ENCODE assay signal across 11 cellular contexts in the genomic region with DNA sequence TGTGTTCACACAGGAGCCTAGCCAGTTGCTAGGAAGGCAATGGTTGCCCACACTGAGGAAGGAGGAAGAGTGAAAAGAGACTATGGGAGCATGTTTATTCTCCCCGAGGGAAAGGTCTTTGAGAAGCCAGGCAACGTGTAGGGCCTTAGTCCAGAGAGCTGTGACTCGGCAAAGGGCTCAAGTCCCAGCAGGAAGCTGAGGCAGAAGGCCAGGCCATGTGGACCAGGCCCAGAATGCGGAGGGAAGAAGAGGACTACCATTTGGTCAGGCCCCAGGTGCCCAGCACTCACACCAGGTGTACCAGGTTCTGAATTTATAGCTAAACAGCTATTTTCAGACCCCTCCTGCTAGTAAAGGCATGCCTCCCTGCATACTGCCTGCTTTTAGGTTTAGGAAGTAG.
DNase-seq lines count a peak whose midpoint lies in the region; ATAC-seq, FAIRE-seq and TF ChIP-seq lines count a peak whose summit lies in the region.
"Had no signal": no experiment of that assay in that cellular context is flagged by ENCODE, and none has a peak within 500 bp of the region (broad histone marks: within the 10 kb centered on the region; RNA-seq: fewer than 3 reads in every experiment).

No MANE protein-coding gene starts in this region.

- H3K4me3 ChIP-seq in mucosa of stomach (ENCODE audit: low read length) (peak overlapping the region; percentile 21), pancreas (no peak overlapping the region)

- intact Hi-C loops in CD4-positive, alpha-beta T cell (cut with DNase I, micrococcal nuclease), result loop anchor here (5.0 to 10.0 kb wide), 2 partner anchors 36 to 131 kb away; no protein-coding TSS in a partner anchor
- intact Hi-C loops in activated T-helper 1 cell treated with anti-CD3 and anti-CD28 coated beads, Interleukin-12 subunit alpha, Interleukin-12 subunit beta, Interleukin-2, Interleukin-4 antibody, amounts not matched to agents 30 ng/mL and 10 ng/mL and 1 ng/mL, durations not matched to agents 14 hours and 24 hours and 36 hours (cut with micrococcal nuclease), result no loop called here
- intact Hi-C loops in pancreas (cut with DNase I), result no loop called here

- no peaks in the 10 kb centered on the region for H3K36me3 Mint-ChIP-seq in CD4-positive, alpha-beta T cell (ENCODE audit: low read depth)
- peaks cover 8% of the 10 kb centered on the region for H3K36me3 Mint-ChIP-seq in activated T-helper 1 cell treated with anti-CD3 and anti-CD28 coated beads, Interleukin-12 subunit alpha, Interleukin-12 subunit beta, Interleukin-2, Interleukin-4 antibody, amounts not matched to agents 30 ng/mL and 10 ng/mL and 1 ng/mL, durations not matched to agents 14 hours and 24 hours and 36 hours (ENCODE audit: low read depth)

- 60 to 62% methylated on average over 4 of the region's 4 CpGs for WGBS in pancreas, 2 donors

- no peak for FAIRE-seq in pancreas (lab: Jason Lieb, UNC)

- no peak overlapping the region for H3K9ac ChIP-seq in mucosa of stomach (ENCODE audit: low read length)

- CTCF ChIA-PET in CD4-positive, alpha-beta T cell (lab: Charles Lee), result no interaction called here

- no peaks in the 10 kb centered on the region for H3K36me3 ChIP-seq in mucosa of stomach (ENCODE audit: control insufficient read depth, insufficient read depth, low read length)
- no peaks in the 10 kb centered on the region for H3K36me3 ChIP-seq in pancreas

- peaks cover 14% of the 10 kb centered on the region for H3K4me1 ChIP-seq in mucosa of stomach (ENCODE audit: control insufficient read depth, insufficient read depth, low read length)
- H3K4me1 ChIP-seq in pancreas, result no peaks in the 10 kb centered on the region

- no peaks in the 10 kb centered on the region for H3K9me3 Mint-ChIP-seq in CD4-positive, alpha-beta T cell
- H3K9me3 Mint-ChIP-seq in activated T-helper 1 cell treated with anti-CD3 and anti-CD28 coated beads, Interleukin-12 subunit alpha, Interleukin-12 subunit beta, Interleukin-2, Interleukin-4 antibody, amounts not matched to agents 30 ng/mL and 10 ng/mL and 1 ng/mL, durations not matched to agents 14 hours and 24 hours and 36 hours, result peaks cover 31% of the 10 kb centered on the region

- H3K9me3 ChIP-seq in CD4-positive, alpha-beta T cell (ENCODE audit: control insufficient read depth, low read length), result no peaks in the 10 kb centered on the region
- H3K9me3 ChIP-seq in mucosa of stomach (ENCODE audit: control insufficient read depth, low read length), result no peaks in the 10 kb centered on the region
- no peaks in the 10 kb centered on the region for H3K9me3 ChIP-seq in pancreas

- TF ChIP-seq CTCF in CD4-positive, alpha-beta T cell (IDR thresholded peaks at IDR 0.05), result no peak
- no peak for TF ChIP-seq CTCF in pancreas (IDR thresholded peaks at IDR 0.05)

- H3K4me1 Mint-ChIP-seq in CD4-positive, alpha-beta T cell (ENCODE audit: low read depth), result peaks cover 20% of the 10 kb centered on the region
- peaks cover 18% of the 10 kb centered on the region for H3K4me1 Mint-ChIP-seq in activated T-helper 1 cell treated with anti-CD3 and anti-CD28 coated beads, Interleukin-12 subunit alpha, Interleukin-12 subunit beta, Interleukin-2, Interleukin-4 antibody, amounts not matched to agents 30 ng/mL and 10 ng/mL and 1 ng/mL, durations not matched to agents 14 hours and 24 hours and 36 hours (ENCODE audit: low read depth)

- no peak for DNase-seq in CD4-positive, alpha-beta T cell
- DNase-seq in activated T-helper 1 cell treated with anti-CD3 and anti-CD28 coated beads, Interleukin-12 subunit alpha, Interleukin-12 subunit beta, Interleukin-2, Interleukin-4 antibody, amounts not matched to agents 30 ng/mL and 10 ng/mL and 1 ng/mL, durations not matched to agents 14 hours and 24 hours and 36 hours (ENCODE audit: low spot score), result no peak
- DNase-seq in DMS114 treated with DMSO at 0.1 percent for 48 hours (lab: John Stamatoyannopoulos, UW; ENCODE audit: unreplicated experiment) (no peak), pancreas (no peak), hepatic stellate cell (ENCODE audit: low spot score) (no peak)
- DNase-seq: HFFc6, Kasumi-1, NCI-H2107 had no signal

- no peaks in the 10 kb centered on the region for H3K27me3 Mint-ChIP-seq in CD4-positive, alpha-beta T cell
- H3K27me3 Mint-ChIP-seq in activated T-helper 1 cell treated with anti-CD3 and anti-CD28 coated beads, Interleukin-12 subunit alpha, Interleukin-12 subunit beta, Interleukin-2, Interleukin-4 antibody, amounts not matched to agents 30 ng/mL and 10 ng/mL and 1 ng/mL, durations not matched to agents 14 hours and 24 hours and 36 hours (ENCODE audit: insufficient read depth), result no peaks in the 10 kb centered on the region

- H3K27ac ChIP-seq in CD4-positive, alpha-beta T cell (ENCODE audit: low read depth, low read length), result peak overlapping the region; percentile 64
- no peak overlapping the region for H3K27ac ChIP-seq in pancreas

- peak overlapping the region; percentile 92 for H3K27ac Mint-ChIP-seq in CD4-positive, alpha-beta T cell
- peak overlapping the region; percentile 80 for H3K27ac Mint-ChIP-seq in activated T-helper 1 cell treated with anti-CD3 and anti-CD28 coated beads, Interleukin-12 subunit alpha, Interleukin-12 subunit beta, Interleukin-2, Interleukin-4 antibody, amounts not matched to agents 30 ng/mL and 10 ng/mL and 1 ng/mL, durations not matched to agents 14 hours and 24 hours and 36 hours
- H3K27ac Mint-ChIP-seq: HFFc6 had no signal

- POLR2A ChIA-PET in CD4-positive, alpha-beta T cell (lab: Charles Lee), result interaction anchor here (0.8 to 1.6 kb wide), 6 partner anchors 38 to 310 kb away, joined by 3 to 8 read pairs (median 6); no protein-coding TSS in a partner anchor

- no peaks in the 10 kb centered on the region for H3K27me3 ChIP-seq in CD4-positive, alpha-beta T cell (ENCODE audit: control insufficient read depth, insufficient read depth, low read length)
- H3K27me3 ChIP-seq in mucosa of stomach (ENCODE audit: control insufficient read depth, insufficient read depth, low read length) (no peaks in the 10 kb centered on the region), pancreas (no peaks in the 10 kb centered on the region)

- ATAC-seq in CD4-positive, alpha-beta T cell (ENCODE audit: poor library complexity), result no peak
- peak; percentile 2 for ATAC-seq in HG03159 (IDR thresholded peaks at IDR 0.05; ENCODE audit: unreplicated experiment)
- ATAC-seq in GM21737 (IDR thresholded peaks at IDR 0.05; ENCODE audit: unreplicated experiment), result no peak
- ATAC-seq in pancreas, result no peak

- H3K4me3 Mint-ChIP-seq in CD4-positive, alpha-beta T cell, result peak overlapping the region; percentile 65
- peak overlapping the region; percentile 74 for H3K4me3 Mint-ChIP-seq in activated T-helper 1 cell treated with anti-CD3 and anti-CD28 coated beads, Interleukin-12 subunit alpha, Interleukin-12 subunit beta, Interleukin-2, Interleukin-4 antibody, amounts not matched to agents 30 ng/mL and 10 ng/mL and 1 ng/mL, durations not matched to agents 14 hours and 24 hours and 36 hours
- H3K4me3 Mint-ChIP-seq: HFFc6 had no signal

Comparison
In these comparisons a context has a peak if more than half of its experiments do, and no peak if none do; other contexts are left out.
1. intact Hi-C loops: an anchor here in CD4-positive, alpha-beta T cell (5.0 to 10.0 kb wide); none called in activated T-helper 1 cell treated with anti-CD3 and anti-CD28 coated beads, Interleukin-12 subunit alpha, Interleukin-12 subunit beta, Interleukin-2, Interleukin-4 antibody, amounts not matched to agents 30 ng/mL and 10 ng/mL and 1 ng/mL, durations not matched to agents 14 hours and 24 hours and 36 hours and pancreas.